Comparison of ENCODE assay signal across 16 cellular contexts in the genomic region with DNA sequence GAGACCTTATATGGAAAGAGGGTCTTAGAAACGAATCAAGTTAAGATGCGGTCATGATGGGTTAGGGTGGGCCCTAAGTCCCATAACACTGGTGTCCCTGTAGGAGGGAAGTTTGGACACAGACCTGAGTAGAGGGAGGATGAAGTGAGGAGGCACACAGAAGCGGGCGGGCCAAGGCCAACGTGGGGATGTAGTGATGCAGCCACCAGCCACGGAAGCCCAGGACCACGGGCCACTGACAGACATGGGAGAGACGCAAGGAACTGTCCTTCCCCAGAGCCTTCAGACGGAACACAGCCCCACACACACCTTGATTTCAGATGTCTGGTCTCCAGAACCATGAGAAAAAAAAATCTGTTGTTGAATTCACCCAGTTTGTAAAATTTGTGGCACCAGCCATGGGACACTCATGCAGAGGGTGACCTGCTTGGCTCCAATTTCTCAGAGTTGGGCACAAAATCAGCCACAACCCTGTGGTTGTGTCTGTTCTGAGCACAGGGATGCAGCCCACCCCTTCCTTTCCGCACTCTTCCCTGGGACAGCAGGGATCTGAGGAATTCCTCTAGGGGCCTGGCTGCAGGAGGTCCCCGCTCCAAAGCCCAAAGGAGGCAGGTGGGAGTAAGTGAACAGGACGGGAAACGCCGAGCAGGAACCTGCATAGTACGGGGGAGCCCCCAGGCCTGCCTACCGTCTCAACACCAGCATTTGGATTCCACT.
DNase-seq lines count a peak whose midpoint lies in the region; ATAC-seq and TF ChIP-seq lines count a peak whose summit lies in the region.
"Had no signal": no experiment of that assay in that cellular context is flagged by ENCODE, and none has a peak within 500 bp of the region (broad histone marks: within the 10 kb centered on the region; RNA-seq: fewer than 3 reads in every experiment).

No MANE protein-coding gene starts in this region.

- H3K36me3 ChIP-seq in PC-9 (ENCODE audit: low read depth) = no peaks in the 10 kb centered on the region
- no peaks in the 10 kb centered on the region for H3K36me3 ChIP-seq in duodenal mucosa (ENCODE audit: control insufficient read depth in 1 of 2, insufficient read depth in 2 of 2, low read length in 2 of 2)

- no peaks in the 10 kb centered on the region for H3K9me2 ChIP-seq in PC-9 (ENCODE audit: insufficient read depth)

- H3K27ac ChIP-seq in C4-2B = peak overlapping the region; percentile 74
- H3K27ac ChIP-seq in PC-9 = peak overlapping the region; percentile 93
- H3K27ac ChIP-seq in duodenal mucosa (ENCODE audit: low read depth, low read length) = peak overlapping the region; percentile 38

- peaks cover 9% of the 10 kb centered on the region for H3K4me1 Mint-ChIP-seq in neural crest cell
- H3K4me1 Mint-ChIP-seq: CD4-positive, alpha-beta memory T cell had no signal

- H3K9me3 Mint-ChIP-seq in neural crest cell = no peaks in the 10 kb centered on the region
- H3K9me3 Mint-ChIP-seq: GM23338 had no signal

- peak overlapping the region; percentile 65 for H3K4me2 ChIP-seq in PC-9
- H3K4me2 ChIP-seq: GM23338 had no signal

- H3K27ac Mint-ChIP-seq in neural crest cell (ENCODE audit: unreplicated experiment) = peak overlapping the region; percentile 61
- H3K27ac Mint-ChIP-seq: CD4-positive, alpha-beta memory T cell; GM23338 had no signal

- POLR2A ChIA-PET in PC-9 (lab: Charles Lee; ENCODE audit: unreplicated experiment) = interaction anchor here (0.6 to 1.2 kb wide), 2 partner anchors 56 to 65 kb away, joined by 3 to 12 read pairs; no protein-coding TSS in a partner anchor

- H3K27me3 ChIP-seq in PC-9 (ENCODE audit: insufficient read depth, low read depth) (no peaks in the 10 kb centered on the region), duodenal mucosa (ENCODE audit: control insufficient read depth in 1 of 2, insufficient read depth in 2 of 2, low read length in 2 of 2) (no peaks in the 10 kb centered on the region)

- TF ChIP-seq CTCF in C4-2B (conservative IDR thresholded peaks at IDR 0.05) (no peak), PC-9 (conservative IDR thresholded peaks at IDR 0.05) (no peak), neural crest cell (conservative IDR thresholded peaks at IDR 0.05) (no peak)

- H3K36me3 Mint-ChIP-seq in neural crest cell (ENCODE audit: low read depth) = no peaks in the 10 kb centered on the region
- H3K36me3 Mint-ChIP-seq: CD4-positive, alpha-beta memory T cell had no signal

- intact Hi-C loops in PC-9 (cut with micrococcal nuclease; ENCODE audit: unreplicated experiment) = loop anchor here (2.0 kb wide), 1 partner anchor 71 kb away; no protein-coding TSS in a partner anchor

- peaks cover 3% of the 10 kb centered on the region; the same call in 1 of the 2 replicates for H3K79me2 ChIP-seq in PC-9 (ENCODE audit: low read depth)

- DNase-seq in PC-9 (no peak), neural crest cell (ENCODE audit: low read depth, low spot score) (no peak), hepatic stellate cell (ENCODE audit: low spot score) (no peak), NK-92 (lab: John Stamatoyannopoulos, UW; ENCODE audit: unreplicated experiment) (no peak)
- DNase-seq in effector CD8-positive, alpha-beta T cell (lab: John Stamatoyannopoulos, UW) = no peak
- DNase-seq: CD4-positive, alpha-beta memory T cell; NCI-H1105 treated with DMSO at 0.1 percent for 48 hours; NCI-H1694; NCI-H510A; NCI-H774; Right ventricle myocardium superior had no signal

- no peaks in the 10 kb centered on the region; the same call in 1 of the 2 replicates for H3K9me3 ChIP-seq in PC-9 (ENCODE audit: insufficient read depth, low read depth)
- no peaks in the 10 kb centered on the region for H3K9me3 ChIP-seq in duodenal mucosa (ENCODE audit: control insufficient read depth in 1 of 2, low read length in 2 of 2)

- peaks cover 9% of the 10 kb centered on the region for H3K27me3 Mint-ChIP-seq in neural crest cell (ENCODE audit: low read depth)

- H3F3A ChIP-seq in PC-9 (ENCODE audit: insufficient read depth, low read depth) = peaks cover 42% of the 10 kb centered on the region

- no peak overlapping the region for H2AFZ ChIP-seq in PC-9
- H2AFZ ChIP-seq: GM23338 had no signal

- H3K4me3 ChIP-seq in PC-9 (no peak overlapping the region), duodenal mucosa (ENCODE audit: low read depth in 1 of 2, low read length in 2 of 2) (peak overlapping the region in 1 of 2 donors; percentile 9)
- H3K4me3 ChIP-seq: GM12878, GM23338 had no signal

- H3K9ac ChIP-seq in duodenal mucosa (ENCODE audit: low read depth in 1 of 2, low read length in 2 of 2) = peak overlapping the region in 1 of 2 donors; percentile 26

- BruUV-seq in PC-9 (replicated peaks; lab: Mats Ljungman, UMichigan) = no TSS peak

- H3K4me1 ChIP-seq in PC-9 (replicated peaks; ENCODE audit: insufficient read depth) = peaks cover 79% of the 10 kb centered on the region
- H3K4me1 ChIP-seq in duodenal mucosa (ENCODE audit: control insufficient read depth in 1 of 2, insufficient read depth in 2 of 2, low read length in 2 of 2) = peaks cover 34 to 41% of the 10 kb centered on the region in 2 donors

- H3K4me3 Mint-ChIP-seq in neural crest cell = no peak overlapping the region
- H3K4me3 Mint-ChIP-seq: CD4-positive, alpha-beta memory T cell; GM23338 had no signal

- CTCF ChIA-PET in PC-9 (lab: Charles Lee) = no interaction called here

- no peaks in the 10 kb centered on the region for H4K20me1 ChIP-seq in PC-9 (ENCODE audit: insufficient read depth)

- ATAC-seq in HG02870 (IDR thresholded peaks at IDR 0.05; ENCODE audit: unreplicated experiment) = no peak
- ATAC-seq: GM12878, GM23338 had no signal

Comparison
In these comparisons a context has a peak if more than half of its experiments do, and no peak if none do; other contexts are left out.
1. H3K27ac ChIP-seq: peak in every context shown above with its lines; median percentile 93 in PC-9; 74 in C4-2B; 38 in duodenal mucosa.